21 cellular contexts compared by ENCODE assay signal in genomic region chr3:188240189-188240981, GRCh38.
DNase-seq lines count a peak whose midpoint lies in the region; ATAC-seq and TF ChIP-seq lines count a peak whose summit lies in the region.
"Had no signal": no experiment of that assay in that cellular context is flagged by ENCODE, and none has a peak within 500 bp of the region (broad histone marks: within the 10 kb centered on the region; RNA-seq: fewer than 3 reads in every experiment).

No MANE protein-coding gene starts in this region.

- CTCF ChIA-PET in Caco-2 (lab: Charles Lee), result no interaction called here

- H3K4me3 ChIP-seq in Caco-2 (ENCODE audit: low read depth, low read length) (no peak overlapping the region), heart left ventricle (no peak overlapping the region), psoas muscle (peak overlapping the region; percentile 14)
- H3K4me3 ChIP-seq: colonic mucosa, lung had no signal

- H3K27me3 ChIP-seq in Caco-2 (replicated peaks; ENCODE audit: control insufficient read depth, insufficient read depth, low read length), result no peaks in the 10 kb centered on the region
- no peaks in the 10 kb centered on the region for H3K27me3 ChIP-seq in heart left ventricle
- no peaks in the 10 kb centered on the region for H3K27me3 ChIP-seq in psoas muscle (ENCODE audit: insufficient read depth in 3 of 3, low read length in 2 of 3)
- H3K27me3 ChIP-seq: colonic mucosa had no signal

- POLR2A ChIA-PET in Caco-2 (lab: Charles Lee), result no interaction called here

- no peak for TF ChIP-seq CTCF in Caco-2 (IDR thresholded peaks at IDR 0.05; ENCODE audit: insufficient read depth in 1 of 2, low read depth in 1 of 2, low read length in 1 of 2, severe bottlenecking in 1 of 2, unreplicated experiment in 1 of 2)
- no peak for TF ChIP-seq CTCF in heart left ventricle (IDR thresholded peaks at IDR 0.05)
- no peak for TF ChIP-seq CTCF in psoas muscle (IDR thresholded peaks at IDR 0.05)

- H3K9me3 ChIP-seq in Caco-2 (no peaks in the 10 kb centered on the region), heart left ventricle (no peaks in the 10 kb centered on the region), psoas muscle (no peaks in the 10 kb centered on the region)
- H3K9me3 ChIP-seq: colonic mucosa had no signal

- H3K4me3 Mint-ChIP-seq in Caco-2 (ENCODE audit: unreplicated experiment), result no peak overlapping the region
- H3K4me3 Mint-ChIP-seq: CD4-positive, alpha-beta memory T cell; nephron had no signal

- H3K27ac ChIP-seq in heart left ventricle (peak overlapping the region in 11 of 12 donors; percentile 54 to 83 (median 72)), psoas muscle (peak overlapping the region; percentile 91)
- H3K27ac ChIP-seq: colonic mucosa had no signal

- TF ChIP-seq POLR2A in Raji (IDR thresholded peaks at IDR 0.05; ENCODE audit: insufficient read depth, low read depth, low read length), result peak; percentile 45
- TF ChIP-seq POLR2A in heart left ventricle (IDR thresholded peaks at IDR 0.05), result no peak

- peaks cover 26% of the 10 kb centered on the region for H3K4me1 ChIP-seq in Caco-2
- H3K4me1 ChIP-seq in heart left ventricle, result peaks cover 0 to 46% (median 28%) of the 10 kb centered on the region in 12 donors
- H3K4me1 ChIP-seq in psoas muscle, result peaks cover 30% of the 10 kb centered on the region
- H3K4me1 ChIP-seq: colonic mucosa had no signal

- H3K27me3 Mint-ChIP-seq in Caco-2 (ENCODE audit: insufficient read depth, unreplicated experiment), result no peaks in the 10 kb centered on the region
- H3K27me3 Mint-ChIP-seq: CD4-positive, alpha-beta memory T cell had no signal

- intact Hi-C loops in Caco-2 (cut with micrococcal nuclease; ENCODE audit: unreplicated experiment), result no loop called here
- intact Hi-C loops in heart left ventricle (cut with DNase I), result no loop called here
- intact Hi-C loops in psoas muscle (cut with DNase I), result loop anchor here in 1 of 2 donors (5.0 kb wide), 1 partner anchor 498 kb away; no protein-coding TSS in a partner anchor

- H3K36me3 ChIP-seq in Caco-2 (ENCODE audit: control insufficient read depth, insufficient read depth, low read length) (no peaks in the 10 kb centered on the region), heart left ventricle (no peaks in the 10 kb centered on the region), psoas muscle (ENCODE audit: insufficient read depth in 1 of 2, low read depth in 1 of 2) (no peaks in the 10 kb centered on the region)
- H3K36me3 ChIP-seq: colonic mucosa had no signal

- peak overlapping the region; percentile 1 for H3K27ac Mint-ChIP-seq in Caco-2 (ENCODE audit: unreplicated experiment)
- H3K27ac Mint-ChIP-seq: nephron had no signal

- BruUV-seq in Caco-2 (replicated peaks; lab: Mats Ljungman, UMichigan), result no TSS peak

- peaks cover 8% of the 10 kb centered on the region for H3K36me3 Mint-ChIP-seq in Caco-2 (ENCODE audit: insufficient read depth, unreplicated experiment)

- 54 to 65% (median 64%) methylated on average over 7 of the region's 7 CpGs for WGBS in heart left ventricle, 4 donors
- 56 to 78% (median 62%) methylated on average over 7 of the region's 7 CpGs for WGBS in psoas muscle, 3 donors

- DNase-seq in Caco-2 (no peak), heart left ventricle (peak in 1 of 5 donors; percentile 42), psoas muscle (peak in 1 of 2 donors; percentile 61), NOMO-1 treated with dmso at 0.1 percent for 144 hours (lab: John Stamatoyannopoulos, UW; ENCODE audit: unreplicated experiment) (no peak), HCEC 1CT (no peak)
- DNase-seq in stimulated activated naive CD4-positive, alpha-beta T cell treated with Interleukin-2 at 50 U/mL for 16 hours (lab: John Stamatoyannopoulos, UW), result no peak
- DNase-seq: activated CD4-positive, alpha-beta T cell treated with anti-CD3 and anti-CD28 coated beads for 48 hours; activated CD8-positive, alpha-beta memory T cell treated with anti-CD3 and anti-CD28 coated beads, Interleukin-2, amount 50 U/mL, for 48 hours; activated gamma-delta T cell treated with Interleukin-2 at 50 U/mL for 16 hours; CD4-positive, alpha-beta memory T cell; colonic mucosa; DND-41; foreskin melanocyte; MM.1S; NCI-H1930; NCI-H446 treated with DMSO at 0.1 percent for 48 hours; T-helper 9 cell had no signal

- ATAC-seq in heart left ventricle (peak; percentile 37 to 60 (median 50)), psoas muscle (peak; percentile 36 to 58 (median 43)), esophagus mucosa (no peak)

- peaks cover 31% of the 10 kb centered on the region for H3K4me1 Mint-ChIP-seq in Caco-2 (ENCODE audit: low read depth, unreplicated experiment)

- no peaks in the 10 kb centered on the region for H3K9me3 Mint-ChIP-seq in Caco-2 (ENCODE audit: unreplicated experiment)
- H3K9me3 Mint-ChIP-seq: CD4-positive, alpha-beta memory T cell; nephron had no signal
